2 cellular contexts compared by ENCODE assay signal in genomic region chr16:48252013-48252412, GRCh38.
TF ChIP-seq lines count a peak whose summit lies in the region.

No MANE protein-coding gene starts in this region.

TF ChIP-seq in liver, 16 proteins besides CTCF, POLR2A, EP300 and RAD21:
- TF ChIP-seq FOXA2 (IDR thresholded peaks at IDR 0.05) (peak; percentile 21), YY1 (IDR thresholded peaks at IDR 0.05) (no peak), SP1 (IDR thresholded peaks at IDR 0.05) (no peak), HNF4A (conservative IDR thresholded peaks at IDR 0.05) (peak in 1 of 2 donors; percentile 6)
TF ChIP-seq in liver: peak in this region for 2.

TF ChIP-seq in HepG2, 621 proteins besides CTCF, POLR2A, EP300 and RAD21:
- TF ChIP-seq ZBTB20 (CRISPR knock-in tag; IDR thresholded peaks at IDR 0.05; ENCODE audit: borderline replicate concordance, low read depth) (no peak), NR1H2 (CRISPR knock-in tag; IDR thresholded peaks at IDR 0.05; ENCODE audit: borderline replicate concordance, low read depth) (no peak), YEATS4 (CRISPR knock-in tag; IDR thresholded peaks at IDR 0.05; ENCODE audit: borderline replicate concordance) (no peak), ARNT (IDR thresholded peaks at IDR 0.05) (no peak), ZBTB4 (CRISPR knock-in tag; IDR thresholded peaks at IDR 0.05; ENCODE audit: borderline replicate concordance) (no peak), HBP1 (CRISPR knock-in tag; IDR thresholded peaks at IDR 0.05; ENCODE audit: low read depth) (no peak), ZBTB3 (CRISPR knock-in tag; IDR thresholded peaks at IDR 0.05; ENCODE audit: borderline replicate concordance, low read depth) (no peak), ZNF619 (CRISPR knock-in tag; IDR thresholded peaks at IDR 0.05) (no peak), NFRKB (IDR thresholded peaks at IDR 0.05) (no peak), NFIC (IDR thresholded peaks at IDR 0.05; ENCODE audit: low read length) (no peak), CENPBD1 (CRISPR knock-in tag; IDR thresholded peaks at IDR 0.05; ENCODE audit: borderline replicate concordance, low read depth) (no peak), HNF1A (IDR thresholded peaks at IDR 0.05; ENCODE audit: low read depth) (no peak), HNF1A (CRISPR knock-in tag; IDR thresholded peaks at IDR 0.05; ENCODE audit: borderline replicate concordance) (no peak), ZNF337 (CRISPR knock-in tag; IDR thresholded peaks at IDR 0.05; ENCODE audit: borderline replicate concordance, low read depth) (no peak), SMYD3 (CRISPR knock-in tag; IDR thresholded peaks at IDR 0.05) (no peak), ZNF468 (CRISPR knock-in tag; IDR thresholded peaks at IDR 0.05) (no peak), RFXAP (CRISPR knock-in tag; IDR thresholded peaks at IDR 0.05; ENCODE audit: borderline replicate concordance) (no peak), ZNF503 (CRISPR knock-in tag; IDR thresholded peaks at IDR 0.05) (no peak)
